8 cellular contexts compared by ENCODE assay signal in the genomic region with DNA sequence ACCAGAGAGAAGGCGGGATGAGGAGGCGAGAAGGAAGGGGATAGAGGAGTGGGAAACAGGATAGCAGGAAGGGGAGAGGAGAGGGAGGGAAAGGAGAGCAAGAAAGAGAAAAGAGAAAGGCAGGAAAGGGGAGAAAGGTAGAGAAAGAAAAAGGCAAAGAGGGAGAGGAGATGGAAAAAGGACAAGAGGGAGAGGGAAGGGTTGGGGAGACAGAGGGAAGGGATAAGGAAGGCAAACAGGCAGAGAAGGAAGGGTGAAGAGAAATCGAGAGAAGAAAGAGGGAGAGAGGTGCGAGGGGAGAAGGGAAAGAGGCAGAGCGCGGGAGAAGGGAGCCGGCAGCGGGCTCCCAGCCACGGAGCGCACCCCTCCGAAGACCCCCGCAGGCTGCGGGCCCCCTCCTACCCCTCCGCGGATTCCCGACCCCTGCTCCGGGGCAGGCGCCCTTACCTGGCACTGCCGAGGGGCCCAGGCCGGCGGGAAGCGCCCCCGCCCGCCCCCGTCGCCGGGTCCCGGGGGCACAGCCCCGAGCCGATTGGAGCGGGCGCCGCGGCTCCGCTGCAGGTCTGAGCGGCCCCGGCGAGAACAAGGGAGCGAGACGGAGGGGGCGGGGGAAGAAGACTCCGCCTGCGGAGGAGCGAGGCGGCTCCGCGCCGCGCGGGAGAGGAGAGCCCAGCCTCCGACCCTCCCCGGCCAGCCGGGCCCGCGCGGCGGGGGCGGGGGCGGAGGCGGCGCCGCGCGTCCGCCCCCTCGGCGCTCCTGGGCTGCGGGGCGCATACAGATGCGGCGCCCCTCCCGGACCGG. TPM values are rescaled to one million over a fixed set of nuclear protein-coding genes. Genes with fewer than 3 reads are reported as not detected.
DNase-seq lines count a peak whose midpoint lies in the region; ATAC-seq lines count a peak whose summit lies in the region.

Gene CDH24 (minus strand): TSS at position 565 of the 801 bp plus-strand sequence. CDS start 1,787 bp downstream, outside the sequence.

- H3K4me3 ChIP-seq in ectodermal cell (ENCODE audit: insufficient read depth, low read depth, low read length), result peak within 1 kb of the TSS; percentile 68
- H3K4me3 ChIP-seq in mesenchymal stem cell (ENCODE audit: insufficient read depth in 1 of 2, low read depth in 1 of 2, low read length in 2 of 2), result peak within 1 kb of the TSS; percentile 63 to 76

- no peaks in the 10 kb centered on the region for H3K27me3 ChIP-seq in ectodermal cell (ENCODE audit: control insufficient read depth, insufficient read depth, low read length, poor library complexity, severe bottlenecking)
- H3K27me3 ChIP-seq in mesenchymal stem cell (ENCODE audit: control insufficient read depth in 1 of 2, insufficient read depth in 1 of 2, low read length in 2 of 2), result no peaks in the 10 kb centered on the region

- no peak within 1 kb of the TSS for H2BK15ac ChIP-seq in mesenchymal stem cell (ENCODE audit: low read depth, poor library complexity, severe bottlenecking)

- H3K79me1 ChIP-seq in mesenchymal stem cell (replicated peaks; ENCODE audit: low read length, poor library complexity, severe bottlenecking), result peaks cover 6% of the 10 kb centered on the region

- peak; percentile 31 to 62 for DNase-seq in activated CD4-positive, alpha-beta T cell treated with anti-CD3 and anti-CD28 coated beads for 24 hours (ENCODE audit: low read depth in 2 of 2)
- DNase-seq in mesenchymal stem cell, result peak; percentile 74
- DNase-seq in stimulated activated CD8-positive, alpha-beta memory T cell treated with anti-CD3 and anti-CD28 coated beads, Interleukin-2, amount 100 ng/mL, for 48 hours (ENCODE audit: low read depth in 2 of 2), result peak; percentile 51 to 66
- no peak for DNase-seq in COLO668 (lab: John Stamatoyannopoulos, UW; ENCODE audit: unreplicated experiment)

- H2BK120ac ChIP-seq in mesenchymal stem cell (ENCODE audit: low read depth, low read length), result no peak within 1 kb of the TSS

- no peak within 1 kb of the TSS for H3K23ac ChIP-seq in mesenchymal stem cell (ENCODE audit: low read length in 2 of 2)

- H3K14ac ChIP-seq in mesenchymal stem cell (ENCODE audit: low read length in 2 of 2), result no peak within 1 kb of the TSS

- no peak within 1 kb of the TSS for H4K91ac ChIP-seq in mesenchymal stem cell (ENCODE audit: low read length)

- H3K4me2 ChIP-seq in mesenchymal stem cell (ENCODE audit: low read length, poor library complexity, severe bottlenecking), result peak within 1 kb of the TSS; percentile 91

- H3K9me3 ChIP-seq in ectodermal cell (ENCODE audit: control insufficient read depth, low read length) (no peaks in the 10 kb centered on the region), mesenchymal stem cell (ENCODE audit: control insufficient read depth, low read length) (no peaks in the 10 kb centered on the region)

- H2BK12ac ChIP-seq in mesenchymal stem cell (ENCODE audit: low read length in 2 of 2), result no peak within 1 kb of the TSS

- 0 to 1% methylated on average over 73 of the region's 73 CpGs for WGBS in ectodermal cell, 2 experiments
- 2% methylated on average over 36 of the region's 73 CpGs for WGBS in mesenchymal stem cell

- no peak within 1 kb of the TSS for H4K8ac ChIP-seq in mesenchymal stem cell (ENCODE audit: low read length)

- H3K18ac ChIP-seq in mesenchymal stem cell (ENCODE audit: low read depth in 1 of 2, low read length in 2 of 2), result peak within 1 kb of the TSS; percentile 29 to 60

- H2AK5ac ChIP-seq in mesenchymal stem cell (ENCODE audit: low read length, severe bottlenecking), result no peak within 1 kb of the TSS

- H3K4ac ChIP-seq in mesenchymal stem cell (ENCODE audit: low read depth in 1 of 2, low read length in 2 of 2), result peak within 1 kb of the TSS; percentile 58 to 59

- H2AFZ ChIP-seq in mesenchymal stem cell (ENCODE audit: low read depth, low read length), result peak within 1 kb of the TSS; percentile 39

- peak within 1 kb of the TSS; percentile 75 for H3K9ac ChIP-seq in mesenchymal stem cell (ENCODE audit: low read length)

- H3K36me3 ChIP-seq in ectodermal cell (ENCODE audit: control insufficient read depth, insufficient read depth, low read length), result peaks cover 22% of the 10 kb centered on the region
- peaks cover 30 to 50% of the 10 kb centered on the region in 2 experiments for H3K36me3 ChIP-seq in mesenchymal stem cell (ENCODE audit: control insufficient read depth in 1 of 2, insufficient read depth in 2 of 2, low read depth in 1 of 2, low read length in 2 of 2)

- H2BK5ac ChIP-seq in mesenchymal stem cell (ENCODE audit: low read depth, low read length, poor library complexity, severe bottlenecking), result no peak within 1 kb of the TSS

- H3K27ac ChIP-seq in ectodermal cell (ENCODE audit: insufficient read depth, low read depth, low read length, poor library complexity, severe bottlenecking) (peak within 1 kb of the TSS; percentile 93), mesenchymal stem cell (ENCODE audit: low read length, poor library complexity, severe bottlenecking) (peak within 1 kb of the TSS; percentile 84)

- ATAC-seq in GM18511 (IDR thresholded peaks at IDR 0.05; ENCODE audit: unreplicated experiment) (peak; percentile 70), HG03175 (IDR thresholded peaks at IDR 0.05; ENCODE audit: unreplicated experiment) (peak; percentile 53), HG03025 (IDR thresholded peaks at IDR 0.05; ENCODE audit: low FRiP score, unreplicated experiment) (no peak)

- H3K4me1 ChIP-seq in ectodermal cell (ENCODE audit: control insufficient read depth, insufficient read depth, low read length), result peaks cover 4% of the 10 kb centered on the region
- peaks cover 36% of the 10 kb centered on the region for H3K4me1 ChIP-seq in mesenchymal stem cell (ENCODE audit: control insufficient read depth, insufficient read depth, low read depth, low read length)

RNA-seq across cellular contexts. Expression of gene CDH24, which starts in this region (rescaled TPM):
- polyA plus RNA-seq in ectodermal cell (2013, experiment 1 of 4), result 53.4 TPM
- 52.0 TPM for polyA plus RNA-seq in ectodermal cell (2013, experiment 2 of 4)
- polyA plus RNA-seq in ectodermal cell (2013, experiment 3 of 4), result 44.6 TPM
- polyA plus RNA-seq in ectodermal cell (2013, experiment 4 of 4), result 47.3 TPM
- 5.8 TPM for polyA plus RNA-seq in mesenchymal stem cell (2013, experiment 1 of 2)
- polyA plus RNA-seq in mesenchymal stem cell (2013, experiment 2 of 2), result 5.0 TPM
